17 cellular contexts compared by ENCODE assay signal in genomic region chr13:110359840-110360301, GRCh38. TPM values are rescaled to one million over a fixed set of nuclear protein-coding genes. Genes with fewer than 3 reads are reported as not detected.
A peak's percentile ranks its signal among the peaks of the same experiment; 100 is the strongest.
DNase-seq lines count a peak whose midpoint lies in the region; ATAC-seq, FAIRE-seq and TF ChIP-seq lines count a peak whose summit lies in the region.
"Had no signal": no experiment of that assay in that cellular context is flagged by ENCODE, and none has a peak within 500 bp of the region (broad histone marks: within the 10 kb centered on the region; RNA-seq: fewer than 3 reads in every experiment).

No MANE protein-coding gene starts in this region.

- peaks cover 10% of the 10 kb centered on the region for H3K27me3 Mint-ChIP-seq in endothelial cell (ENCODE audit: unreplicated experiment)

- DNase-seq in HepG2 (ENCODE audit: low spot score) (no peak), right lobe of liver (no peak), endothelial cell (ENCODE audit: low spot score) (no peak), aorta (no peak), NCI-H1930 (lab: John Stamatoyannopoulos, UW) (no peak), kidney tubule cell (ENCODE audit: low spot score) (no peak), upper lobe of right lung (no peak)
- DNase-seq: activated CD4-positive, alpha-beta T cell treated with anti-CD3 and anti-CD28 coated beads, Interleukin-2, amount 50 U/mL, for 48 hours; activated gamma-delta T cell; DMS79; immature natural killer cell; NCI-H345; T-helper 2 cell had no signal

- no peaks in the 10 kb centered on the region for H3K4me1 ChIP-seq in HepG2 (ENCODE audit: insufficient read depth, low read length)
- no peaks in the 10 kb centered on the region for H3K4me1 ChIP-seq in right lobe of liver
- peaks cover 0 to 13% of the 10 kb centered on the region in 2 donors for H3K4me1 ChIP-seq in muscle layer of duodenum (ENCODE audit: control insufficient read depth in 1 of 2, insufficient read depth in 2 of 2, low read length in 2 of 2)
- peaks cover 0 to 10% of the 10 kb centered on the region in 2 donors for H3K4me1 ChIP-seq in aorta (ENCODE audit: control insufficient read depth in 1 of 2, insufficient read depth in 2 of 2, low read length in 2 of 2)
- peaks cover 25% of the 10 kb centered on the region for H3K4me1 ChIP-seq in upper lobe of right lung

- H3K4me2 ChIP-seq in HepG2 (ENCODE audit: low read depth, low read length) = no peak overlapping the region

- 17% methylated on average over 7 of the region's 7 CpGs for WGBS in HepG2 (ENCODE audit: low lambda C conversion rate)
- 79% methylated on average over 7 of the region's 7 CpGs for WGBS in right lobe of liver (ENCODE audit: insufficient coverage, low coverage, low lambda C conversion rate, missing lambda C conversion rate)
- 12 to 14% methylated on average over 7 of the region's 7 CpGs for WGBS in aorta, 2 donors

- intact Hi-C loops in HepG2 (cut with micrococcal nuclease; ENCODE audit: unreplicated experiment) (no loop called here), right lobe of liver (cut with DNase I) (no loop called here), aorta (cut with DNase I) (loop anchor here (5.0 to 10.0 kb wide), 2 partner anchors 52 to 55 kb away; no protein-coding TSS in a partner anchor), upper lobe of right lung (cut with DNase I) (no loop called here)

- CTCF ChIA-PET in HepG2 (lab: Yijun Ruan, JAX; ENCODE audit: low intra/inter-chr PET ratio, low total read pairs) = no interaction called here

- no TSS peak for BruUV-seq in HepG2 (replicated peaks; lab: Mats Ljungman, UMichigan)

- H3K79me2 ChIP-seq in HepG2 (ENCODE audit: insufficient read depth, low read length) = no peaks in the 10 kb centered on the region

- no peak overlapping the region for H2AFZ ChIP-seq in HepG2 (ENCODE audit: low read length)

- H3K27me3 ChIP-seq in HepG2 (ENCODE audit: control insufficient read depth in 1 of 2, insufficient read depth in 2 of 2, low read length in 2 of 2) (peaks cover 2 to 27% of the 10 kb centered on the region in 2 experiments; a peak in 3 of 5 replicates), right lobe of liver (no peaks in the 10 kb centered on the region), muscle layer of duodenum (ENCODE audit: low read depth, low read length) (no peaks in the 10 kb centered on the region), aorta (ENCODE audit: control insufficient read depth in 1 of 2, insufficient read depth in 2 of 2, low read length in 1 of 2) (no peaks in the 10 kb centered on the region), upper lobe of right lung (no peaks in the 10 kb centered on the region)

- FAIRE-seq in HepG2 (lab: Jason Lieb, UNC) = no peak
- FAIRE-seq: GM12891 had no signal

- POLR2A ChIA-PET in HepG2 (lab: Yijun Ruan, JAX) = no interaction called here

- H3K27ac ChIP-seq in HepG2 (ENCODE audit: extremely low read length, insufficient read depth, low read length) = no peak overlapping the region
- no peak overlapping the region for H3K27ac ChIP-seq in right lobe of liver
- H3K27ac ChIP-seq in muscle layer of duodenum (ENCODE audit: low read length) = peak overlapping the region; percentile 88
- H3K27ac ChIP-seq in aorta (ENCODE audit: low read depth in 1 of 2, low read length in 2 of 2) = peak overlapping the region; percentile 75 to 92
- H3K27ac ChIP-seq in upper lobe of right lung = no peak overlapping the region

- no peak for TF ChIP-seq CTCF in HepG2 (CRISPR knock-in tag; IDR thresholded peaks at IDR 0.05)
- TF ChIP-seq CTCF in right lobe of liver (IDR thresholded peaks at IDR 0.05) = no peak
- no peak for TF ChIP-seq CTCF in endothelial cell (IDR thresholded peaks at IDR 0.05; ENCODE audit: unreplicated experiment)
- no peak for TF ChIP-seq CTCF in upper lobe of right lung (IDR thresholded peaks at IDR 0.05)

- TF ChIP-seq EP300 in HepG2 (IDR thresholded peaks at IDR 0.05; ENCODE audit: low read depth in 2 of 2, low read length in 2 of 2) (no peak), HepG2 (CRISPR knock-in tag; IDR thresholded peaks at IDR 0.05; ENCODE audit: borderline replicate concordance) (no peak)

- no peak overlapping the region for H3K9ac ChIP-seq in HepG2 (ENCODE audit: insufficient read depth, low read depth, low read length)

- TF ChIP-seq POLR2A in HepG2 (IDR thresholded peaks at IDR 0.05; ENCODE audit: insufficient read depth in 1 of 2, low read depth in 2 of 2, low read length in 2 of 2) (no peak), right lobe of liver (IDR thresholded peaks at IDR 0.05) (no peak)

- peak overlapping the region; percentile 26 for H3K4me3 Mint-ChIP-seq in endothelial cell (ENCODE audit: unreplicated experiment)
- H3K4me3 Mint-ChIP-seq: central memory CD8-positive, alpha-beta T cell; immature natural killer cell; neural crest cell had no signal

- H3K4me3 ChIP-seq in HepG2 (replicated peaks in 1 of 3; ENCODE audit: insufficient read depth in 1 of 3, low read depth in 2 of 3, low read length in 3 of 3) (no peak overlapping the region), right lobe of liver (no peak overlapping the region), muscle layer of duodenum (ENCODE audit: low read depth in 1 of 2, low read length in 2 of 2) (no peak overlapping the region), aorta (ENCODE audit: low read length in 2 of 2) (no peak overlapping the region), upper lobe of right lung (no peak overlapping the region)

- no peak for TF ChIP-seq RAD21 in HepG2 (CRISPR knock-in tag; IDR thresholded peaks at IDR 0.05)

- H3K27ac Mint-ChIP-seq in endothelial cell (ENCODE audit: unreplicated experiment) = peak overlapping the region; percentile 45
- H3K27ac Mint-ChIP-seq: immature natural killer cell had no signal

- H3K36me3 ChIP-seq in HepG2 (replicated peaks in 1 of 2; ENCODE audit: control insufficient read depth in 1 of 2, insufficient read depth in 2 of 2, low read length in 2 of 2) = no peaks in the 10 kb centered on the region
- H3K36me3 ChIP-seq in right lobe of liver = no peaks in the 10 kb centered on the region
- H3K36me3 ChIP-seq in muscle layer of duodenum (ENCODE audit: control insufficient read depth in 1 of 2, insufficient read depth in 2 of 2, low read length in 2 of 2) = peaks cover 0 to 10% of the 10 kb centered on the region in 2 donors
- no peaks in the 10 kb centered on the region for H3K36me3 ChIP-seq in aorta (ENCODE audit: control insufficient read depth in 1 of 2, insufficient read depth in 2 of 2, low read length in 1 of 2)
- H3K36me3 ChIP-seq in upper lobe of right lung = peaks cover 15% of the 10 kb centered on the region

- H3K9me3 Mint-ChIP-seq in endothelial cell (ENCODE audit: unreplicated experiment) = no peaks in the 10 kb centered on the region
- H3K9me3 Mint-ChIP-seq: central memory CD8-positive, alpha-beta T cell; immature natural killer cell; neural crest cell had no signal

- no peaks in the 10 kb centered on the region for H4K20me1 ChIP-seq in HepG2 (ENCODE audit: insufficient read depth, low read length)

- H3K9me3 ChIP-seq in HepG2 (ENCODE audit: low read length) (no peaks in the 10 kb centered on the region), right lobe of liver (no peaks in the 10 kb centered on the region), muscle layer of duodenum (ENCODE audit: control insufficient read depth in 1 of 2, low read length in 2 of 2) (no peaks in the 10 kb centered on the region), aorta (ENCODE audit: control insufficient read depth, low read length) (no peaks in the 10 kb centered on the region), upper lobe of right lung (no peaks in the 10 kb centered on the region)

- ATAC-seq in HepG2 (no peak), right lobe of liver (no peak), aorta (ENCODE audit: low FRiP score) (peak; percentile 14), upper lobe of right lung (no peak)

- peaks cover 52% of the 10 kb centered on the region for H3K36me3 Mint-ChIP-seq in endothelial cell (ENCODE audit: low read depth, unreplicated experiment)
- H3K36me3 Mint-ChIP-seq: immature natural killer cell had no signal

- H3K4me1 Mint-ChIP-seq in endothelial cell (ENCODE audit: unreplicated experiment) = peaks cover 23% of the 10 kb centered on the region
- H3K4me1 Mint-ChIP-seq: central memory CD8-positive, alpha-beta T cell; immature natural killer cell had no signal

- in situ Hi-C loops in HepG2 (cut with HindIII; ENCODE audit: extremely low pct_ligation_motif_present, low pct_unique_long_range_greater_than_20kb) = no loop called here

RNA-seq across cellular contexts. Expression of gene COL4A2, which starts 52.8 kb away (rescaled TPM):
- total RNA-seq in HepG2 (2016; rRNA removed; fragmentation: Illumina TruSeq; extraction: Trizol) (0.15 and 0.22 TPM in 2 replicates), right lobe of liver (10 to 100 TPM in 5 of 6 experiments, 1 to 10 TPM in 1; 8.4 to 65.8 (median 42.5) TPM), endothelial cell (ENCODE audit: unreplicated experiment) (1,556 TPM), aorta (1,000 to 10,000 TPM in 1 of 2 donors, 100 to 1,000 TPM in 1; 693 to 1,110 TPM), upper lobe of right lung (273 TPM)
- total RNA-seq in HepG2 (2016; cell fraction: cytosol; rRNA removed; fragmentation: Illumina TruSeq; extraction: Trizol; ENCODE audit: low read depth) = not detected in 2 replicates
- 0.15 and 0.35 TPM in 2 replicates for total RNA-seq in HepG2 (2016; cell fraction: insoluble cytoplasmic fraction; rRNA removed; fragmentation: Illumina TruSeq; extraction: Trizol)
- not detected in 2 replicates for total RNA-seq in HepG2 (2016; cell fraction: membrane; rRNA removed; fragmentation: Illumina TruSeq; extraction: Trizol)
- total RNA-seq in HepG2 (2016; cell fraction: nucleus; rRNA removed; fragmentation: Illumina TruSeq; extraction: Trizol) = 1.3 TPM in 1 of 2 replicates, not detected in the other
- polyA plus RNA-seq in HepG2 (2011; rRNA removed) (1.0 and 1.9 TPM in 2 replicates), aorta (100 to 1,000 TPM; 117 to 670 TPM)
- 0.56 and 1.6 TPM in 2 replicates for polyA plus RNA-seq in HepG2 (2011; cell fraction: cytosol; rRNA removed)
- polyA plus RNA-seq in HepG2 (2011; cell fraction: nucleus; rRNA removed) = 1.2 and 4.2 TPM in 2 replicates
- 0.25 and 0.92 TPM in 2 replicates for polyA plus RNA-seq in HepG2 (2012)
- polyA plus RNA-seq in HepG2 (2016; cell fraction: cytosol; fragmentation: Illumina TruSeq; extraction: Trizol; ENCODE audit: low read depth) = 0.21 TPM in 1 of 2 replicates, not detected in the other
- 0.19 and 0.68 TPM in 2 replicates for polyA plus RNA-seq in HepG2 (2016; cell fraction: insoluble cytoplasmic fraction; fragmentation: Illumina TruSeq; extraction: Trizol; ENCODE audit: low read depth)
- polyA plus RNA-seq in HepG2 (2016; cell fraction: membrane; fragmentation: Illumina TruSeq; extraction: Trizol; ENCODE audit: low read depth) = 0.21 and 0.27 TPM in 2 replicates
- 0.37 TPM in 1 of 2 replicates, not detected in the other for polyA plus RNA-seq in HepG2 (2016; cell fraction: nucleus; fragmentation: Illumina TruSeq; extraction: Trizol; ENCODE audit: insufficient read depth, low read depth)
- polyA minus RNA-seq in HepG2 (2011; rRNA and poly(A)+ RNA removed; ENCODE audit: low replicate concordance) = 3.0 and 8.4 TPM in 2 replicates
- polyA minus RNA-seq in HepG2 (2011; cell fraction: cytosol; rRNA and poly(A)+ RNA removed) = 0.97 and 1.9 TPM in 2 replicates
- polyA minus RNA-seq in HepG2 (2011; cell fraction: nucleus; rRNA and poly(A)+ RNA removed) = 0.75 and 1.4 TPM in 2 replicates
- polyA plus RNA-seq: immature natural killer cell had no signal

RNA-seq across cellular contexts. Expression of gene COL4A1, which starts 52.9 kb away (rescaled TPM):
- not detected in 2 replicates for total RNA-seq in HepG2 (2016; rRNA removed; fragmentation: Illumina TruSeq; extraction: Trizol)
- not detected in 2 replicates for total RNA-seq in HepG2 (2016; cell fraction: cytosol; rRNA removed; fragmentation: Illumina TruSeq; extraction: Trizol; ENCODE audit: low read depth)
- total RNA-seq in HepG2 (2016; cell fraction: insoluble cytoplasmic fraction; rRNA removed; fragmentation: Illumina TruSeq; extraction: Trizol) = not detected in 2 replicates
- total RNA-seq in HepG2 (2016; cell fraction: membrane; rRNA removed; fragmentation: Illumina TruSeq; extraction: Trizol) = not detected in 2 replicates
- total RNA-seq in HepG2 (2016; cell fraction: nucleus; rRNA removed; fragmentation: Illumina TruSeq; extraction: Trizol) = not detected in 2 replicates
- 0.03 TPM in 1 of 2 replicates, not detected in the other for polyA plus RNA-seq in HepG2 (2011; rRNA removed)
- not detected in 2 replicates for polyA plus RNA-seq in HepG2 (2011; cell fraction: cytosol; rRNA removed)
- polyA plus RNA-seq in HepG2 (2011; cell fraction: nucleus; rRNA removed) = 0.05 TPM in 1 of 2 replicates, not detected in the other
- polyA plus RNA-seq in HepG2 (2012) = not detected in 2 replicates
- polyA plus RNA-seq in HepG2 (2016; cell fraction: cytosol; fragmentation: Illumina TruSeq; extraction: Trizol; ENCODE audit: low read depth) = not detected in 2 replicates
- polyA plus RNA-seq in HepG2 (2016; cell fraction: insoluble cytoplasmic fraction; fragmentation: Illumina TruSeq; extraction: Trizol; ENCODE audit: low read depth) = not detected in 2 replicates
- not detected in 2 replicates for polyA plus RNA-seq in HepG2 (2016; cell fraction: membrane; fragmentation: Illumina TruSeq; extraction: Trizol; ENCODE audit: low read depth)
- not detected in 2 replicates for polyA plus RNA-seq in HepG2 (2016; cell fraction: nucleus; fragmentation: Illumina TruSeq; extraction: Trizol; ENCODE audit: insufficient read depth, low read depth)
- 10.2 TPM in 1 of 2 replicates, not detected in the other for polyA minus RNA-seq in HepG2 (2011; rRNA and poly(A)+ RNA removed; ENCODE audit: low replicate concordance)
- not detected in 2 replicates for polyA minus RNA-seq in HepG2 (2011; cell fraction: cytosol; rRNA and poly(A)+ RNA removed)
- 0.13 TPM in 1 of 2 replicates, not detected in the other for polyA minus RNA-seq in HepG2 (2011; cell fraction: nucleus; rRNA and poly(A)+ RNA removed)
- 10 to 100 TPM in 5 of 6 experiments, 1 to 10 TPM in 1; 8.0 to 89.8 (median 41.1) TPM for total RNA-seq in right lobe of liver
- total RNA-seq in endothelial cell (ENCODE audit: unreplicated experiment) = 2,720 TPM
- 100 to 1,000 TPM; 564 to 910 TPM for total RNA-seq in aorta
- polyA plus RNA-seq in aorta = 100 to 1,000 TPM in 1 of 2 donors, 10 to 100 TPM in 1; 73.3 to 379 TPM
- 242 TPM for total RNA-seq in upper lobe of right lung
- polyA plus RNA-seq: immature natural killer cell had no signal

Comparison
In these comparisons a context has a peak if more than half of its experiments do, and no peak if none do; other contexts are left out.
1. RNA of gene COL4A1, which starts 52.9 kb away (total RNA-seq): 2,720 TPM in endothelial cell (single experiment), 564 to 910 TPM in aorta, 242 TPM in upper lobe of right lung (single experiment) and 8.0 to 89.8 TPM in right lobe of liver; not detected in HepG2; every median in the first group is over 4 times any median in the second.
2. H3K27ac ChIP-seq: peak in muscle layer of duodenum (single experiment) and aorta (2 of 2); none in HepG2 (single experiment), right lobe of liver (0 of 3) and upper lobe of right lung (single experiment).
3. intact Hi-C loops: an anchor here in aorta (5.0 to 10.0 kb wide); none called in HepG2, right lobe of liver and upper lobe of right lung.